Comparison of ENCODE assay signal across 2 cellular contexts in the genomic region with DNA sequence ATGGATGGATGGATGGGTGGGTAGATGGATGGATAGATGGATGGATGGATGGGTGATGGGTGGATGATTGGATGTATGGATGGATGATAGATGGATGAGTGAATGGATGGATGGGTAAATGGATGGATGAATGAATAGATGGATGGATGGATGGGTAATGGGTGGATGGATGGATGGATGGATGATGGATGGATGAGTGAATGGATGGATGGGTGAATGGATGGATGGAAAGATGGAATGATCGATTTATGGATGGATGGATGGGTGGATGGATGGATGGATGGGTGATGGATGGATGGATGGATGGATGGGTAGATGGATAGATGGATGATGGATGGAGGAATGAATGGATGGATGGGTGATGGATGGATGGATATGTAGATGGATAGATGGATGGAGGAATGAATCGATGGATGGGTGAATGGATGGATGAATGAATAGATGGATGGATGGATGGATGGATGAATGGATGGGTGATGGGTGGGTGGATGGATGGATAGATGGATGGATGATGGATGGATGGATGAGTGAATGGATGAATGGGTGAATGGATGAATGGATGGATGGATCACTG.
TF ChIP-seq lines count a peak whose summit lies in the region.

No MANE protein-coding gene starts in this region.

TF ChIP-seq in HEK293, 187 proteins besides CTCF, POLR2A, EP300 and RAD21:
- TF ChIP-seq ZNF366 (tag by site-specific recombination; conservative IDR thresholded peaks at IDR 0.05) (peak; percentile 98), FEZF1 (tag by site-specific recombination; IDR thresholded peaks at IDR 0.05) (no peak), ZNF501 (tag by site-specific recombination; IDR thresholded peaks at IDR 0.05) (no peak), ZNF626 (tag by site-specific recombination; IDR thresholded peaks at IDR 0.05) (no peak), ZNF654 (tag by site-specific recombination; IDR thresholded peaks at IDR 0.05; ENCODE audit: low read depth) (no peak), YY1 (tag by site-specific recombination; IDR thresholded peaks at IDR 0.05) (no peak), ZBTB17 (tag by site-specific recombination; IDR thresholded peaks at IDR 0.05) (peak; percentile 100), ZNF274 (IDR thresholded peaks at IDR 0.05; ENCODE audit: low read length) (no peak), ZNF274 (tag by site-specific recombination; IDR thresholded peaks at IDR 0.05; ENCODE audit: borderline replicate concordance) (no peak)
- TF ChIP-seq, protein P1, sequence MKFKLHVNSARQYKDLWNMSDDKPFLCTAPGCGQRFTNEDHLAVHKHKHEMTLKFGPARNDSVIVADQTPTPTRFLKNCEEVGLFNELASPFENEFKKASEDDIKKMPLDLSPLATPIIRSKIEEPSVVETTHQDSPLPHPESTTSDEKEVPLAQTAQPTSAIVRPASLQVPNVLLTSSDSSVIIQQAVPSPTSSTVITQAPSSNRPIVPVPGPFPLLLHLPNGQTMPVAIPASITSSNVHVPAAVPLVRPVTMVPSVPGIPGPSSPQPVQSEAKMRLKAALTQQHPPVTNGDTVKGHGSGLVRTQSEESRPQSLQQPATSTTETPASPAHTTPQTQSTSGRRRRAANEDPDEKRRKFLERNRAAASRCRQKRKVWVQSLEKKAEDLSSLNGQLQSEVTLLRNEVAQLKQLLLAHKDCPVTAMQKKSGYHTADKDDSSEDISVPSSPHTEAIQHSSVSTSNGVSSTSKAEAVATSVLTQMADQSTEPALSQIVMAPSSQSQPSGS (tag by site-specific recombination; IDR thresholded peaks at IDR 0.05; ENCODE audit: low read depth) = no peak

TF ChIP-seq in endothelial cell of umbilical vein, 7 proteins besides CTCF, POLR2A, EP300 and RAD21:
- no peak for TF ChIP-seq GATA2 (IDR thresholded peaks at IDR 0.05; ENCODE audit: insufficient read depth, insufficient read length, low read depth, low read length)
- no peak for TF ChIP-seq JUN (IDR thresholded peaks at IDR 0.05; ENCODE audit: borderline replicate concordance, insufficient read depth, insufficient read length, low read depth)
- no peak for TF ChIP-seq EZH2 (IDR thresholded peaks at IDR 0.05; ENCODE audit: borderline replicate concordance, low read depth, low read length, severe bottlenecking)
- TF ChIP-seq, protein P2, sequence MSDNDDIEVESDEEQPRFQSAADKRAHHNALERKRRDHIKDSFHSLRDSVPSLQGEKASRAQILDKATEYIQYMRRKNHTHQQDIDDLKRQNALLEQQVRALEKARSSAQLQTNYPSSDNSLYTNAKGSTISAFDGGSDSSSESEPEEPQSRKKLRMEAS (IDR thresholded peaks at IDR 0.05; ENCODE audit: insufficient read depth, insufficient read length) = no peak
- TF ChIP-seq POLR2AphosphoS5 (IDR thresholded peaks at IDR 0.05; ENCODE audit: insufficient read depth, low read depth, low read length) = no peak
- no peak for TF ChIP-seq FOS (IDR thresholded peaks at IDR 0.05; ENCODE audit: borderline replicate concordance, insufficient read depth, low read length)
- no peak for TF ChIP-seq MYC (IDR thresholded peaks at IDR 0.05; ENCODE audit: low read depth, low read length)
